26 cellular contexts compared by ENCODE assay signal in the genomic region with DNA sequence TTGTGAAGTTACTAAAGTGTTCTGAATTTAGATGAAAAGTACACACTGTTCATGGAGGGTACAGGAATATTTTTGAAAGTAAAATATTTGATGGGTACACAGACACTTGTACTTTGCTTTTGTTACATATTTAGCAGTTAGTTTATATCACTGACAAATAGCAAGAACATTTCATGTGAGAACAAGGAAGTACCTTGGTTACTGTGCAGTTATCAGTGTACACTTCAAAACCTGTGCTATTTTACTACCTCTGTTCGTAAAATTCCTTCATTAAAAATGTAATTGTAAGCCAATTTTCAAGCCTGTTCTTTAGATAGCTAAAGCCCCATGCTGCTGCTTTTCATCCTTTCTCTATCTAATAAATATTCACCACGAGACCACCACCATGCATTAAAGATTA. TPM values are rescaled to one million over a fixed set of nuclear protein-coding genes. Genes with fewer than 3 reads are reported as not detected.
DNase-seq lines count a peak whose midpoint lies in the region; ATAC-seq, FAIRE-seq and TF ChIP-seq lines count a peak whose summit lies in the region.
"Had no signal": no experiment of that assay in that cellular context is flagged by ENCODE, and none has a peak within 500 bp of the region (broad histone marks: within the 10 kb centered on the region; RNA-seq: fewer than 3 reads in every experiment).

No MANE protein-coding gene starts in this region.

- H3K9me2 ChIP-seq in hepatocyte (replicated peaks; ENCODE audit: insufficient read depth) = no peaks in the 10 kb centered on the region

- no peak for ATAC-seq in K562
- ATAC-seq in mucosa of descending colon = peak; percentile 68
- ATAC-seq in GM19467 (IDR thresholded peaks at IDR 0.05; ENCODE audit: unreplicated experiment) = no peak
- no peak for ATAC-seq in HG03139 (IDR thresholded peaks at IDR 0.05; ENCODE audit: unreplicated experiment)
- ATAC-seq: A549 had no signal

- no peaks in the 10 kb centered on the region for H4K20me1 ChIP-seq in OCI-LY3 (ENCODE audit: insufficient read depth, low read length)
- no peaks in the 10 kb centered on the region for H4K20me1 ChIP-seq in K562 (replicated peaks; ENCODE audit: control insufficient read depth, insufficient read depth, low read length)
- no peaks in the 10 kb centered on the region for H4K20me1 ChIP-seq in hepatocyte (ENCODE audit: insufficient read depth, poor library complexity, severe bottlenecking)

- no peak for TF ChIP-seq EP300 in K562 (IDR thresholded peaks at IDR 0.05; ENCODE audit: low read length)

- no peak for FAIRE-seq in K562 (lab: Jason Lieb, UNC)
- FAIRE-seq: A549, GM12891, GM18507, H1 had no signal

- DNase-seq in K562 (ENCODE audit: extremely low read depth in 1 of 4, low spot score in 3 of 4) (no peak), hepatocyte (ENCODE audit: low spot score) (no peak), mucosa of descending colon (no peak), NCI-H2029 treated with DMSO at 0.1 percent for 48 hours (lab: John Stamatoyannopoulos, UW) (no peak), NCI-H345 treated with DMSO at 0.1 percent for 48 hours (lab: John Stamatoyannopoulos, UW; ENCODE audit: unreplicated experiment) (no peak)
- DNase-seq: 8988T; ACHN; C1 segment of cervical spinal cord; Calu3; CD4-positive, alpha-beta memory T cell; COR-L47; DMS53; DMS79 treated with DMSO at 0.1 percent for 48 hours; GF-D8; GM23248; H7; HCEC 1CT had no signal

- no peak for TF ChIP-seq RAD21 in K562 (CRISPR knock-in tag; conservative IDR thresholded peaks at IDR 0.05 in 1 of 2, IDR thresholded peaks at IDR 0.05 in 1 of 2)

- WGBS in K562 (ENCODE audit: insufficient coverage, low coverage, missing lambda C conversion rate) = 22% methylated on average over 2 of the region's 2 CpGs
- 66% methylated on average over 2 of the region's 2 CpGs for WGBS in hepatocyte (ENCODE audit: low lambda C conversion rate, missing lambda C conversion rate)

- no peak for TF ChIP-seq POLR2A in K562 (conservative IDR thresholded peaks at IDR 0.05)

- in situ Hi-C loops in K562 (cut with MboI) = no loop called here

- H3K4me1 ChIP-seq in OCI-LY3 (ENCODE audit: low read length) = peaks cover 48% of the 10 kb centered on the region
- peaks cover 0 to 25% of the 10 kb centered on the region in 2 experiments; a peak in 2 of 5 replicates for H3K4me1 ChIP-seq in K562 (replicated peaks in 1 of 2; ENCODE audit: control insufficient read depth in 2 of 2, insufficient read depth in 2 of 2, low read length in 2 of 2)
- H3K4me1 ChIP-seq in hepatocyte (ENCODE audit: insufficient read depth) = peaks cover 14% of the 10 kb centered on the region
- H3K4me1 ChIP-seq in mucosa of descending colon (ENCODE audit: low read depth) = no peaks in the 10 kb centered on the region

- H3K27ac ChIP-seq in OCI-LY3 (ENCODE audit: low read length) (no peak overlapping the region), K562 (ENCODE audit: extremely low read depth, low read depth, low read length) (no peak overlapping the region), hepatocyte (peak overlapping the region; percentile 53)
- H3K27ac ChIP-seq: A549, GM23248 had no signal

- TF ChIP-seq CTCF in OCI-LY3 (IDR thresholded peaks at IDR 0.05; ENCODE audit: low read depth, low read length) (no peak), K562 (IDR thresholded peaks at IDR 0.05 in 2 of 3, conservative IDR thresholded peaks at IDR 0.05 in 1 of 3; ENCODE audit: insufficient read depth in 2 of 3, low read depth in 1 of 3, low read length in 3 of 3) (no peak), hepatocyte (IDR thresholded peaks at IDR 0.05; ENCODE audit: poor library complexity) (no peak), mucosa of descending colon (IDR thresholded peaks at IDR 0.05) (no peak)

- H3K9me1 ChIP-seq in K562 (ENCODE audit: control insufficient read depth, insufficient read depth, low read length) = no peaks in the 10 kb centered on the region

- POLR2A ChIA-PET in K562 (lab: Yijun Ruan, JAX) = interaction anchor here (0.6 to 1.3 kb wide), 4 partner anchors 12 to 142 kb away, joined by 3 to 4 read pairs (median 3); no protein-coding TSS in a partner anchor

- H3K9me3 ChIP-seq in OCI-LY3 (ENCODE audit: insufficient read depth, low read length) (no peaks in the 10 kb centered on the region), K562 (replicated peaks; ENCODE audit: control insufficient read depth, insufficient read depth, low read depth, low read length) (no peaks in the 10 kb centered on the region), hepatocyte (ENCODE audit: low read depth) (no peaks in the 10 kb centered on the region), mucosa of descending colon (no peaks in the 10 kb centered on the region)
- H3K9me3 ChIP-seq: A549 had no signal

- BruUV-seq in K562 (replicated peaks; lab: Mats Ljungman, UMichigan) = no TSS peak

- H3K4me2 ChIP-seq in OCI-LY3 (ENCODE audit: low read length) = peak overlapping the region; percentile 39
- H3K4me2 ChIP-seq in K562 (ENCODE audit: insufficient read depth, low read length) = no peak overlapping the region
- H3K4me2 ChIP-seq in hepatocyte = peak overlapping the region; percentile 55
- H3K4me2 ChIP-seq: A549 had no signal

- intact Hi-C loops in K562 (cut with micrococcal nuclease) = loop anchor here (2.0 to 5.0 kb wide), 2 partner anchors 40 to 76 kb away; a partner anchor contains a TSS
- intact Hi-C loops in mucosa of descending colon (cut with DNase I, micrococcal nuclease) = no loop called here

- H3K36me3 ChIP-seq in OCI-LY3 (replicated peaks; ENCODE audit: low read depth, low read length) = no peaks in the 10 kb centered on the region
- H3K36me3 ChIP-seq in K562 (ENCODE audit: control insufficient read depth, insufficient read depth, low read length) = no peaks in the 10 kb centered on the region
- H3K36me3 ChIP-seq in hepatocyte (replicated peaks; ENCODE audit: insufficient read depth, low read depth) = no peaks in the 10 kb centered on the region
- no peaks in the 10 kb centered on the region for H3K36me3 ChIP-seq in mucosa of descending colon (ENCODE audit: low read depth)

- peak overlapping the region; percentile 16; the same call in 1 of the 2 replicates for H3K9ac ChIP-seq in OCI-LY3 (ENCODE audit: low read length)
- no peak overlapping the region for H3K9ac ChIP-seq in K562 (ENCODE audit: insufficient read depth in 1 of 2, low read depth in 2 of 2, low read length in 2 of 2)
- H3K9ac ChIP-seq: GM23248 had no signal

- H3K4me3 ChIP-seq in OCI-LY3 (ENCODE audit: low read length) (no peak overlapping the region; the same call in 1 of the 2 replicates), K562 (no peak overlapping the region), hepatocyte (no peak overlapping the region), mucosa of descending colon (no peak overlapping the region)
- H3K4me3 ChIP-seq: A549, GM23248 had no signal

- H2AFZ ChIP-seq in OCI-LY3 (ENCODE audit: low read depth, low read length) (peak overlapping the region; percentile 76), K562 (ENCODE audit: low read depth, low read length) (no peak overlapping the region), hepatocyte (no peak overlapping the region)
- H2AFZ ChIP-seq: GM23248 had no signal

- H3K79me2 ChIP-seq in OCI-LY3 (ENCODE audit: low read length) = no peaks in the 10 kb centered on the region
- H3K79me2 ChIP-seq in K562 (ENCODE audit: control insufficient read depth, insufficient read depth, low read length) = no peaks in the 10 kb centered on the region
- H3K79me2 ChIP-seq in hepatocyte = no peaks in the 10 kb centered on the region

- CTCF ChIA-PET in K562 (lab: Yijun Ruan, JAX; ENCODE audit: low intra/inter-chr PET ratio) = no interaction called here

- H3K27me3 ChIP-seq in OCI-LY3 (ENCODE audit: low read depth, low read length) = no peaks in the 10 kb centered on the region
- H3K27me3 ChIP-seq in K562 (ENCODE audit: control insufficient read depth in 2 of 2, insufficient read depth in 2 of 2, low read length in 2 of 2) = no peaks in the 10 kb centered on the region
- no peaks in the 10 kb centered on the region for H3K27me3 ChIP-seq in hepatocyte

RNA-seq across cellular contexts. Expression of a gene that starts 39.8 kb away (rescaled TPM):
- 10.9 and 28.5 TPM in 2 replicates for total RNA-seq in K562 (2011; cell fraction: chromatin; rRNA removed; ENCODE audit: low replicate concordance)
- 10.0 and 12.2 TPM in 2 replicates for total RNA-seq in K562 (2011; cell fraction: nucleolus; rRNA removed)
- 19.1 and 41.4 TPM in 2 replicates for total RNA-seq in K562 (2011; cell fraction: nucleoplasm; rRNA removed)
- total RNA-seq in K562 (2014; rRNA removed) = 4.1 and 5.9 TPM in 2 replicates
- total RNA-seq in K562 (2014; rRNA removed; fragmentation: Illumina TruSeq; extraction: Trizol) = 9.6 and 9.9 TPM in 2 replicates
- 8.5 and 8.7 TPM in 2 replicates for total RNA-seq in K562 (2015; rRNA removed; fragmentation: Illumina TruSeq; extraction: Trizol)
- total RNA-seq in K562 (2021) = 12.9 and 13.9 TPM in 2 replicates
- 5.6 and 8.3 TPM in 2 replicates for polyA plus RNA-seq in K562 (2011; rRNA removed)
- polyA plus RNA-seq in K562 (2011; cell fraction: cytosol; rRNA removed) = 2.0 and 2.8 TPM in 2 replicates
- 10.4 and 11.6 TPM in 2 replicates for polyA plus RNA-seq in K562 (2011; cell fraction: nucleus; rRNA removed)
- polyA plus RNA-seq in K562 (2012) = 8.4 and 12.5 TPM in 2 replicates
- 10.2 and 10.9 TPM in 2 replicates for polyA plus RNA-seq in K562 (2014; fragmentation: Illumina TruSeq; extraction: Trizol)
- 1 to 10 TPM; 3.2 to 4.4 TPM for polyA plus RNA-seq in K562 (2014; fragmentation: Nextera tagmentation; extraction: Ambion mirVana)
- polyA plus RNA-seq in K562 (2014; rRNA removed) = 6.6 and 8.1 TPM in 2 replicates
- polyA minus RNA-seq in K562 (2011; rRNA and poly(A)+ RNA removed) = 7.6 and 9.3 TPM in 2 replicates
- 4.5 and 6.2 TPM in 2 replicates for polyA minus RNA-seq in K562 (2011; cell fraction: cytosol; rRNA and poly(A)+ RNA removed)
- polyA minus RNA-seq in K562 (2011; cell fraction: nucleus; rRNA and poly(A)+ RNA removed) = 29.4 and 36.2 TPM in 2 replicates
- total RNA-seq in hepatocyte = 41.9 and 48.9 TPM in 2 replicates
- 29.0 and 36.8 TPM in 2 replicates for polyA plus RNA-seq in hepatocyte
- 100 to 1,000 TPM in 1 of 3 donors, 10 to 100 TPM in 2; 72.4 to 117 (median 90.1) TPM for total RNA-seq in mucosa of descending colon

RNA-seq across cellular contexts. Expression of a gene that starts 56.4 kb away (rescaled TPM):
- total RNA-seq in K562 (2011; cell fraction: chromatin; rRNA removed; ENCODE audit: low replicate concordance) = not detected in 2 replicates
- total RNA-seq in K562 (2011; cell fraction: nucleolus; rRNA removed) = not detected in 2 replicates
- total RNA-seq in K562 (2011; cell fraction: nucleoplasm; rRNA removed) = not detected in 2 replicates
- total RNA-seq in K562 (2014; rRNA removed) = not detected in 2 replicates
- total RNA-seq in K562 (2014; rRNA removed; fragmentation: Illumina TruSeq; extraction: Trizol) = not detected in 2 replicates
- not detected in 2 replicates for total RNA-seq in K562 (2015; rRNA removed; fragmentation: Illumina TruSeq; extraction: Trizol)
- total RNA-seq in K562 (2021) = not detected in 2 replicates
- polyA plus RNA-seq in K562 (2011; rRNA removed) = not detected in 2 replicates
- polyA plus RNA-seq in K562 (2011; cell fraction: cytosol; rRNA removed) = not detected in 2 replicates
- polyA plus RNA-seq in K562 (2011; cell fraction: nucleus; rRNA removed) = not detected in 2 replicates
- polyA plus RNA-seq in K562 (2012) = not detected in 2 replicates
- not detected in 2 replicates for polyA plus RNA-seq in K562 (2014; fragmentation: Illumina TruSeq; extraction: Trizol)
- not detected for polyA plus RNA-seq in K562 (2014; fragmentation: Nextera tagmentation; extraction: Ambion mirVana)
- not detected in 2 replicates for polyA plus RNA-seq in K562 (2014; rRNA removed)
- polyA minus RNA-seq in K562 (2011; rRNA and poly(A)+ RNA removed) = not detected in 2 replicates
- not detected in 2 replicates for polyA minus RNA-seq in K562 (2011; cell fraction: cytosol; rRNA and poly(A)+ RNA removed)
- not detected in 2 replicates for polyA minus RNA-seq in K562 (2011; cell fraction: nucleus; rRNA and poly(A)+ RNA removed)
- 0.07 TPM in 1 of 2 replicates, not detected in the other for total RNA-seq in hepatocyte
- polyA plus RNA-seq in hepatocyte = not detected in 2 replicates
- not detected for total RNA-seq in mucosa of descending colon
- total RNA-seq: Calu3; CD4-positive, alpha-beta memory T cell; G401; GM23248; H1; H7 had no signal
- polyA plus RNA-seq: BJ; CD4-positive, alpha-beta memory T cell; GM23248; H1 had no signal
